Comparison of ENCODE assay signal across 9 cellular contexts in the genomic region with DNA sequence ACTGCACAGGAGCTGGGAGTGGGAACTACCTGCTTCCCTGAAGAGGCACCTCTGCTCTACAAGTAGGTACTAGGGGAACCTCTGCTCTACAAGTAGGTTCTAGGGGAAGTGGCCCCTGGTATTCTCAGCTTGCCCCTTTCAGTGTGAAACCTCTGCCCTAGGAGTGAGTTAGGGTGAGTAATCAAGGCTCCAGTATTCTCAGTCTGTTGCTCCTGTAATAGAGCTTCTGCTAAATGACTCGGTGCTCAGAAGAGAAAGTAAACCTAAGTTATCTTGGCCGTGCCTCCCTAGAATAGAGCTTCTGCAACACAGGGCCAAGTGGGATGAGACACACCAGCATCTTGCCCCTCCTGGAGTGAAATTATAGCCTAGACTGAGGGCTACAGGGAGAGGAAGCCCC. TPM values are rescaled to one million over a fixed set of nuclear protein-coding genes. Genes with fewer than 3 reads are reported as not detected.
A peak's percentile ranks its signal among the peaks of the same experiment; 100 is the strongest.
DNase-seq lines count a peak whose midpoint lies in the region; ATAC-seq and TF ChIP-seq lines count a peak whose summit lies in the region.
"Had no signal": no experiment of that assay in that cellular context is flagged by ENCODE, and none has a peak within 500 bp of the region (broad histone marks: within the 10 kb centered on the region; RNA-seq: fewer than 3 reads in every experiment).

No MANE protein-coding gene starts in this region.

- H3K9me3 ChIP-seq in GM23248 (ENCODE audit: low read depth) (no peaks in the 10 kb centered on the region), mesenchymal stem cell (ENCODE audit: control insufficient read depth, low read length) (peaks cover 19% of the 10 kb centered on the region), gastroesophageal sphincter (peaks cover 0 to 10% (median 0%) of the 10 kb centered on the region in 3 donors), thyroid gland (no peaks in the 10 kb centered on the region)
- no peaks in the 10 kb centered on the region for H3K9me3 ChIP-seq in effector memory CD4-positive, alpha-beta T cell (ENCODE audit: control insufficient read depth, low read length)

- in situ Hi-C loops in GM23248 (cut with MboI), result no loop called here

- H3K4me2 ChIP-seq in GM23248 (ENCODE audit: unreplicated experiment) (no peak overlapping the region), mesenchymal stem cell (ENCODE audit: low read length, poor library complexity, severe bottlenecking) (no peak overlapping the region)

- H3K14ac ChIP-seq in mesenchymal stem cell (ENCODE audit: low read length in 2 of 2), result no peak overlapping the region

- no peak overlapping the region for H3K9ac ChIP-seq in GM23248
- no peak overlapping the region for H3K9ac ChIP-seq in mesenchymal stem cell (ENCODE audit: low read length)

- DNase-seq in GM23248, result peak; percentile 57
- peak; percentile 55 for DNase-seq in LHCN-M2 (ENCODE audit: low read depth)
- peak; percentile 44 for DNase-seq in mesenchymal stem cell
- DNase-seq in effector memory CD4-positive, alpha-beta T cell, result no peak
- no peak for DNase-seq in NCI-H226
- no peak for DNase-seq in thyroid gland
- DNase-seq: activated T-cell treated with anti-CD3 and anti-CD28 coated beads for 4 hours had no signal

- no peaks in the 10 kb centered on the region for H3K9me2 ChIP-seq in GM23248 (ENCODE audit: insufficient read depth)

- no peak overlapping the region for H2BK15ac ChIP-seq in mesenchymal stem cell (ENCODE audit: low read depth, poor library complexity, severe bottlenecking)

- no peaks in the 10 kb centered on the region for H4K20me1 ChIP-seq in GM23248 (ENCODE audit: insufficient read depth)

- no peak for TF ChIP-seq EP300 in gastroesophageal sphincter (IDR thresholded peaks at IDR 0.05)

- H3K36me3 ChIP-seq in GM23248 (ENCODE audit: low read depth) (no peaks in the 10 kb centered on the region), mesenchymal stem cell (ENCODE audit: control insufficient read depth in 1 of 2, insufficient read depth in 2 of 2, low read depth in 1 of 2, low read length in 2 of 2) (peaks cover 0 to 6% of the 10 kb centered on the region in 2 experiments), gastroesophageal sphincter (no peaks in the 10 kb centered on the region), thyroid gland (no peaks in the 10 kb centered on the region)
- H3K36me3 ChIP-seq in effector memory CD4-positive, alpha-beta T cell (ENCODE audit: control insufficient read depth, insufficient read depth, low read length), result no peaks in the 10 kb centered on the region

- H2AFZ ChIP-seq in GM23248 (no peak overlapping the region), mesenchymal stem cell (ENCODE audit: low read depth, low read length) (no peak overlapping the region)

- H3K27ac ChIP-seq in GM23248 (no peak overlapping the region), mesenchymal stem cell (ENCODE audit: low read length, poor library complexity, severe bottlenecking) (no peak overlapping the region), gastroesophageal sphincter (peak overlapping the region in 1 of 4 donors; percentile 28), thyroid gland (peak overlapping the region in 1 of 3 donors; percentile 5)
- no peak overlapping the region for H3K27ac ChIP-seq in effector memory CD4-positive, alpha-beta T cell (ENCODE audit: insufficient read depth, low read length, poor library complexity, severe bottlenecking)

- H3K4ac ChIP-seq in mesenchymal stem cell (ENCODE audit: low read depth in 1 of 2, low read length in 2 of 2), result no peak overlapping the region

- H2BK5ac ChIP-seq in mesenchymal stem cell (ENCODE audit: low read depth, low read length, poor library complexity, severe bottlenecking), result no peak overlapping the region

- H4K91ac ChIP-seq in mesenchymal stem cell (ENCODE audit: low read length), result no peak overlapping the region

- no peak overlapping the region for H2BK120ac ChIP-seq in mesenchymal stem cell (ENCODE audit: low read depth, low read length)

- H3F3A ChIP-seq in GM23248 (ENCODE audit: insufficient read depth), result no peaks in the 10 kb centered on the region

- H3K23ac ChIP-seq in mesenchymal stem cell (ENCODE audit: low read length in 2 of 2), result no peak overlapping the region

- peak overlapping the region; percentile 45 for H4K8ac ChIP-seq in mesenchymal stem cell (ENCODE audit: low read length)

- H2AK5ac ChIP-seq in mesenchymal stem cell (ENCODE audit: low read length, severe bottlenecking), result no peak overlapping the region

- WGBS in GM23248 (ENCODE audit: low coverage in 1 of 2, low lambda C conversion rate in 2 of 2, missing lambda C conversion rate in 2 of 2), 2 experiments, result 39 to 57% methylated on average over 2 of the region's 2 CpGs
- WGBS in mesenchymal stem cell, result 78% methylated on average over 2 of the region's 2 CpGs
- 27% methylated on average over 2 of the region's 2 CpGs; no CpG with 5 or more reads in 1 of the 2 donors for WGBS in gastroesophageal sphincter (ENCODE audit: low coverage in 1 of 2), 2 donors
- WGBS in thyroid gland, 2 donors, result 72 to 83% methylated on average over 2 of the region's 2 CpGs

- no peak overlapping the region for H3K18ac ChIP-seq in mesenchymal stem cell (ENCODE audit: low read depth in 1 of 2, low read length in 2 of 2)

- 0 out of 2 replicates have a peak, but pooled peaks cover 3% of the 10 kb centered on the region for H3K27me3 ChIP-seq in GM23248 (replicated peaks; ENCODE audit: insufficient read depth)
- no peaks in the 10 kb centered on the region for H3K27me3 ChIP-seq in mesenchymal stem cell (ENCODE audit: control insufficient read depth in 1 of 2, insufficient read depth in 1 of 2, low read length in 2 of 2)
- no peaks in the 10 kb centered on the region for H3K27me3 ChIP-seq in effector memory CD4-positive, alpha-beta T cell (replicated peaks; ENCODE audit: control insufficient read depth, insufficient read depth, low read length, poor library complexity, severe bottlenecking)
- H3K27me3 ChIP-seq in gastroesophageal sphincter, result no peaks in the 10 kb centered on the region
- H3K27me3 ChIP-seq in thyroid gland, result no peaks in the 10 kb centered on the region

- TF ChIP-seq CTCF in gastroesophageal sphincter (IDR thresholded peaks at IDR 0.05) (no peak), thyroid gland (IDR thresholded peaks at IDR 0.05) (no peak)

- peak; percentile 67 for ATAC-seq in GM18505 (IDR thresholded peaks at IDR 0.05; ENCODE audit: unreplicated experiment)
- ATAC-seq in gastroesophageal sphincter, result no peak

- TF ChIP-seq POLR2A in GM18505 (IDR thresholded peaks at IDR 0.05; ENCODE audit: borderline replicate concordance, extremely low read depth, insufficient read depth, insufficient read length) (no peak), gastroesophageal sphincter (IDR thresholded peaks at IDR 0.05) (no peak), thyroid gland (IDR thresholded peaks at IDR 0.05) (no peak)

- peak overlapping the region in 1 of 2 experiments; percentile 58 for H2BK12ac ChIP-seq in mesenchymal stem cell (ENCODE audit: low read length in 2 of 2)

- H3K79me1 ChIP-seq in mesenchymal stem cell (replicated peaks; ENCODE audit: low read length, poor library complexity, severe bottlenecking), result peaks cover 4% of the 10 kb centered on the region

- intact Hi-C loops in thyroid gland (cut with DNase I), result no loop called here

- no peaks in the 10 kb centered on the region for H3K4me1 ChIP-seq in GM23248 (ENCODE audit: insufficient read depth)
- peaks cover 24% of the 10 kb centered on the region for H3K4me1 ChIP-seq in mesenchymal stem cell (ENCODE audit: control insufficient read depth, insufficient read depth, low read depth, low read length)
- no peaks in the 10 kb centered on the region for H3K4me1 ChIP-seq in effector memory CD4-positive, alpha-beta T cell (ENCODE audit: control insufficient read depth, insufficient read depth, low read length, poor library complexity, severe bottlenecking)
- H3K4me1 ChIP-seq in gastroesophageal sphincter, result peaks cover 0 to 14% (median 0%) of the 10 kb centered on the region in 3 donors
- H3K4me1 ChIP-seq in thyroid gland, result peaks cover 10 to 50% of the 10 kb centered on the region in 2 donors

- H3K4me3 ChIP-seq in GM23248, result no peak overlapping the region
- H3K4me3 ChIP-seq in mesenchymal stem cell (ENCODE audit: insufficient read depth in 1 of 2, low read depth in 1 of 2, low read length in 2 of 2), result no peak overlapping the region
- H3K4me3 ChIP-seq in effector memory CD4-positive, alpha-beta T cell (ENCODE audit: insufficient read depth, low read depth, low read length, poor library complexity, severe bottlenecking), result no peak overlapping the region
- no peak overlapping the region for H3K4me3 ChIP-seq in gastroesophageal sphincter
- no peak overlapping the region for H3K4me3 ChIP-seq in thyroid gland (replicated peaks in 1 of 3)

- H3K79me2 ChIP-seq in GM23248 (ENCODE audit: insufficient read depth), result no peaks in the 10 kb centered on the region

RNA-seq across cellular contexts. Expression of gene RASSF4, which starts 13.4 kb away (rescaled TPM):
- 1.0 and 2.1 TPM in 2 replicates for total RNA-seq in GM23248 (2014; rRNA removed; shearing (Covaris generic))
- 2.3 and 2.9 TPM in 2 replicates for polyA plus RNA-seq in GM23248 (2016; fragmentation: Nextera tagmentation; extraction: Ambion mirVana)
- total RNA-seq in LHCN-M2 (2014; rRNA removed) (16.9 and 29.5 TPM in 2 replicates), gastroesophageal sphincter (10 to 100 TPM; 23.5 to 57.7 (median 31.6) TPM), thyroid gland (100 to 1,000 TPM; 175 to 226 (median 203) TPM)
- polyA plus RNA-seq in LHCN-M2 (2012), result 14.2 TPM
- polyA plus RNA-seq in mesenchymal stem cell (2013, experiment 1 of 2), result 30.8 TPM
- 30.3 TPM for polyA plus RNA-seq in mesenchymal stem cell (2013, experiment 2 of 2)

RNA-seq across cellular contexts. Expression of gene DEPP1, which starts 32.4 kb away (rescaled TPM):
- 7.0 and 10.1 TPM in 2 replicates for total RNA-seq in GM23248 (2014; rRNA removed; shearing (Covaris generic))
- 10.2 and 13.8 TPM in 2 replicates for polyA plus RNA-seq in GM23248 (2016; fragmentation: Nextera tagmentation; extraction: Ambion mirVana)
- total RNA-seq in LHCN-M2 (2014; rRNA removed), result 4.6 and 10.0 TPM in 2 replicates
- 11.8 TPM for polyA plus RNA-seq in LHCN-M2 (2012)
- 10.5 TPM for polyA plus RNA-seq in mesenchymal stem cell (2013, experiment 1 of 2)
- 10.5 TPM for polyA plus RNA-seq in mesenchymal stem cell (2013, experiment 2 of 2)
- 100 to 1,000 TPM in 2 of 4 donors, 10 to 100 TPM in 2; 48.3 to 428 (median 103) TPM for total RNA-seq in gastroesophageal sphincter
- 100 to 1,000 TPM in 2 of 4 donors, 10 to 100 TPM in 2; 45.1 to 518 (median 182) TPM for total RNA-seq in thyroid gland

RNA-seq across cellular contexts. Expression of gene TMEM72, which starts 35.1 kb away (rescaled TPM):
- not detected in 2 replicates for total RNA-seq in GM23248 (2014; rRNA removed; shearing (Covaris generic))
- polyA plus RNA-seq in GM23248 (2016; fragmentation: Nextera tagmentation; extraction: Ambion mirVana), result not detected in 2 replicates
- not detected in 2 replicates for total RNA-seq in LHCN-M2 (2014; rRNA removed)
- polyA plus RNA-seq in LHCN-M2 (2012), result not detected
- 0.23 TPM for polyA plus RNA-seq in mesenchymal stem cell (2013, experiment 1 of 2)
- polyA plus RNA-seq in mesenchymal stem cell (2013, experiment 2 of 2), result 0.11 TPM
- total RNA-seq in gastroesophageal sphincter, result under 1 TPM in 1 of 4 donors, not detected in 3; 0.35 TPM
- not detected for total RNA-seq in thyroid gland

RNA-seq across cellular contexts. Expression of gene ZNF22, which starts 54.5 kb away (rescaled TPM):
- 14.0 and 15.5 TPM in 2 replicates for total RNA-seq in GM23248 (2014; rRNA removed; shearing (Covaris generic))
- polyA plus RNA-seq in GM23248 (2016; fragmentation: Nextera tagmentation; extraction: Ambion mirVana), result 16.7 and 17.3 TPM in 2 replicates
- total RNA-seq in LHCN-M2 (2014; rRNA removed) (21.8 and 23.5 TPM in 2 replicates), gastroesophageal sphincter (10 to 100 TPM; 19.2 to 35.6 (median 27.1) TPM), thyroid gland (10 to 100 TPM; 28.5 to 40.3 (median 33.1) TPM)
- polyA plus RNA-seq in LHCN-M2 (2012), result 9.4 TPM
- 13.5 TPM for polyA plus RNA-seq in mesenchymal stem cell (2013, experiment 1 of 2)
- 14.1 TPM for polyA plus RNA-seq in mesenchymal stem cell (2013, experiment 2 of 2)

Comparison
In these comparisons a context has a peak if more than half of its experiments do, and no peak if none do; other contexts are left out.
1. DNase-seq: peak in GM23248 (single experiment), LHCN-M2 (single experiment) and mesenchymal stem cell (single experiment); none in effector memory CD4-positive, alpha-beta T cell (0 of 3), NCI-H226 (single experiment) and thyroid gland (0 of 2).